ENCODE assay signal across 10 cellular contexts in the genomic region with DNA sequence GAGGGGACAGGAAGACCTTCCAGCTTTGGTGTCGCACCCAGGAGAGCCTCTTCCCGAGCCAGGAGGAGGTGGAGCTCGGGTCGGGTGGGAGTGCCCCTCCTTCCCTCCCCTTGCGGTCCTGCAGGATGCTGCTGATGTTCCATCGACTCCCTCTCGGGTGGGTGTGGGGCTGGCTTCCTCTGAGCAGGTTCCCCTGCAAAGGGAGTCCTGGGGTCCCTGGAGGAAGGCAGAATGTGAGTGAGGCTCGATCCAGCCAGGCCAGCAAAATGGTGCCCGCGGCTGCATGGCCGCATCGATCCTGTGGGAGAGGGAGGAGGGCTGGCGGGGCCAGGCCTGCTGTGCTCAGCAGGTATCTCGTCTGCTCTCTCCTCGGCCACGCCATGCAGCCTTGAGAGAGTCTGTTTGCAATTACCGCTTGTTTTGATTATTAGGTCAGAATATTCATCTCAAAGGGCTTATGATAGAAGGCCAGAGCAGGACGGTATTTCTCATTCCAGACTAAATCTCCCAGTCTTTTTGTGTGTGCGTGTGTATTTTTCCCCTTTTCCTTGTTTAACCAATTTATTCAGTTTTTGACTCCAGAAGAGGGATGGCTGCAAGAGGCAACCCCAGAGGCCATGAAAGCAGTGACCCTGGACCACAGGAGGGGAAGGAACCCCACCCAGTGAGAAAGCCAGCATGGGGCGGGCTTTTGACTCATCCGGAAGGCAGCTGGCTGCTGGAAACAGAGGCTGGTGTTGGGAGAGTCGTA.
DNase-seq lines count a peak whose midpoint lies in the region; ATAC-seq and TF ChIP-seq lines count a peak whose summit lies in the region.
"Had no signal": no experiment of that assay in that cellular context is flagged by ENCODE, and none has a peak within 500 bp of the region (broad histone marks: within the 10 kb centered on the region; RNA-seq: fewer than 3 reads in every experiment).

No MANE protein-coding gene starts in this region.

- H3K9me2 ChIP-seq in PC-3 (replicated peaks; ENCODE audit: low read length), result no peaks in the 10 kb centered on the region

- H3K79me2 ChIP-seq in PC-3 (ENCODE audit: low read length) (no peaks in the 10 kb centered on the region), fibroblast of lung (ENCODE audit: control insufficient read depth, insufficient read depth, low read length) (no peaks in the 10 kb centered on the region)

- no peak for TF ChIP-seq CTCF in PC-3 (conservative IDR thresholded peaks at IDR 0.05; ENCODE audit: low read depth, low read length)
- no peak for TF ChIP-seq CTCF in fibroblast of lung (conservative IDR thresholded peaks at IDR 0.05 in 1 of 2, IDR thresholded peaks at IDR 0.05 in 1 of 2; ENCODE audit: low read depth in 1 of 2, low read length in 2 of 2)
- no peak for TF ChIP-seq CTCF in progenitor cell of endocrine pancreas (IDR thresholded peaks at IDR 0.05; ENCODE audit: unreplicated experiment)

- H3K36me3 ChIP-seq in PC-3 (ENCODE audit: low read depth, low read length), result no peaks in the 10 kb centered on the region
- no peaks in the 10 kb centered on the region for H3K36me3 ChIP-seq in fibroblast of lung (ENCODE audit: control insufficient read depth, insufficient read depth, low read length)

- H3K4me1 Mint-ChIP-seq in progenitor cell of endocrine pancreas (ENCODE audit: low read depth), result peaks cover 7% of the 10 kb centered on the region
- H3K4me1 Mint-ChIP-seq: activated naive CD8-positive, alpha-beta T cell treated with anti-CD3 and anti-CD28 coated beads for 36 hours had no signal

- peaks cover 6% of the 10 kb centered on the region for H3F3A ChIP-seq in PC-3 (ENCODE audit: low read length, unreplicated experiment)

- H3K9me3 Mint-ChIP-seq in progenitor cell of endocrine pancreas (ENCODE audit: low read depth), result no peaks in the 10 kb centered on the region
- H3K9me3 Mint-ChIP-seq: activated naive CD8-positive, alpha-beta T cell treated with anti-CD3 and anti-CD28 coated beads for 36 hours had no signal

- no peak overlapping the region for H3K4me3 Mint-ChIP-seq in progenitor cell of endocrine pancreas (ENCODE audit: low read depth)
- H3K4me3 Mint-ChIP-seq: activated naive CD8-positive, alpha-beta T cell treated with anti-CD3 and anti-CD28 coated beads for 36 hours had no signal

- H3K27me3 Mint-ChIP-seq in progenitor cell of endocrine pancreas, result peaks cover 33% of the 10 kb centered on the region
- H3K27me3 Mint-ChIP-seq: activated naive CD8-positive, alpha-beta T cell treated with anti-CD3 and anti-CD28 coated beads for 36 hours had no signal

- no peaks in the 10 kb centered on the region for H3K27me3 ChIP-seq in PC-3 (ENCODE audit: low read length)
- H3K27me3 ChIP-seq in fibroblast of lung (ENCODE audit: control insufficient read depth, insufficient read depth, low read length), result no peaks in the 10 kb centered on the region

- H3K27ac ChIP-seq in PC-3 (ENCODE audit: low read length) (no peak overlapping the region), fibroblast of lung (ENCODE audit: insufficient read depth, low read length) (peak overlapping the region; percentile 38)

- H4K20me1 ChIP-seq in PC-3 (ENCODE audit: low read length) (no peaks in the 10 kb centered on the region), fibroblast of lung (ENCODE audit: control insufficient read depth, extremely low read depth, insufficient read depth, low read length) (no peaks in the 10 kb centered on the region)

- H3K4me3 ChIP-seq in PC-3 (ENCODE audit: low read length), result no peak overlapping the region
- H3K4me3 ChIP-seq in fibroblast of lung (replicated peaks in 1 of 4; ENCODE audit: control extremely low read depth in 1 of 4, insufficient read depth in 1 of 4, low read depth in 3 of 4, low read length in 4 of 4), result no peak overlapping the region

- H3K4me2 ChIP-seq in PC-3 (ENCODE audit: low read length) (peak overlapping the region; percentile 1; the same call in 1 of the 2 replicates), fibroblast of lung (ENCODE audit: extremely low read depth, insufficient read depth, low read length) (no peak overlapping the region)

- DNase-seq in EL, result peak; percentile 89
- peak; percentile 92 for DNase-seq in PC-3
- DNase-seq in fibroblast of lung (ENCODE audit: low read depth in 2 of 2), result peak; percentile 91 to 94
- DNase-seq in progenitor cell of endocrine pancreas (ENCODE audit: low spot score, unreplicated experiment), result no peak
- DNase-seq: activated naive CD8-positive, alpha-beta T cell treated with anti-CD3 and anti-CD28 coated beads for 36 hours; MM.1S had no signal

- no peak overlapping the region for H2AFZ ChIP-seq in PC-3 (ENCODE audit: low read length)
- H2AFZ ChIP-seq in fibroblast of lung (ENCODE audit: low read length), result no peak overlapping the region

- CTCF ChIA-PET in PC-3 (lab: Charles Lee), result no interaction called here

- H3K9ac ChIP-seq in PC-3 (ENCODE audit: low read length) (no peak overlapping the region), fibroblast of lung (ENCODE audit: insufficient read depth, low read length) (no peak overlapping the region)

- intact Hi-C loops in PC-3 (cut with micrococcal nuclease), result no loop called here

- H3K4me1 ChIP-seq in PC-3 (ENCODE audit: insufficient read depth, low read length), result peaks cover 35% of the 10 kb centered on the region
- H3K4me1 ChIP-seq in fibroblast of lung (ENCODE audit: control insufficient read depth, extremely low read depth, insufficient read depth, low read length), result peaks cover 18% of the 10 kb centered on the region

- H3K27ac Mint-ChIP-seq in progenitor cell of endocrine pancreas, result peak overlapping the region; percentile 73
- H3K27ac Mint-ChIP-seq: activated naive CD8-positive, alpha-beta T cell treated with anti-CD3 and anti-CD28 coated beads for 36 hours had no signal

- no TSS peak for BruUV-seq in PC-3 (replicated peaks; lab: Mats Ljungman, UMichigan)

- POLR2A ChIA-PET in PC-3 (lab: Charles Lee; ENCODE audit: unreplicated experiment), result no interaction called here

- ATAC-seq in PC-3 (peak; percentile 47), HG02610 (IDR thresholded peaks at IDR 0.05; ENCODE audit: unreplicated experiment) (no peak), GM18867 (IDR thresholded peaks at IDR 0.05; ENCODE audit: unreplicated experiment) (no peak), GM19467 (IDR thresholded peaks at IDR 0.05; ENCODE audit: unreplicated experiment) (no peak), GM19035 (IDR thresholded peaks at IDR 0.05; ENCODE audit: unreplicated experiment) (no peak)

- H3K36me3 Mint-ChIP-seq in progenitor cell of endocrine pancreas (ENCODE audit: insufficient read depth), result no peaks in the 10 kb centered on the region
- H3K36me3 Mint-ChIP-seq: activated naive CD8-positive, alpha-beta T cell treated with anti-CD3 and anti-CD28 coated beads for 36 hours had no signal

- H3K9me3 ChIP-seq in PC-3 (ENCODE audit: low read length) (no peaks in the 10 kb centered on the region), fibroblast of lung (ENCODE audit: control insufficient read depth, insufficient read depth, low read depth, low read length) (no peaks in the 10 kb centered on the region)
